Comparison of ENCODE assay signal across 18 cellular contexts in the genomic region with DNA sequence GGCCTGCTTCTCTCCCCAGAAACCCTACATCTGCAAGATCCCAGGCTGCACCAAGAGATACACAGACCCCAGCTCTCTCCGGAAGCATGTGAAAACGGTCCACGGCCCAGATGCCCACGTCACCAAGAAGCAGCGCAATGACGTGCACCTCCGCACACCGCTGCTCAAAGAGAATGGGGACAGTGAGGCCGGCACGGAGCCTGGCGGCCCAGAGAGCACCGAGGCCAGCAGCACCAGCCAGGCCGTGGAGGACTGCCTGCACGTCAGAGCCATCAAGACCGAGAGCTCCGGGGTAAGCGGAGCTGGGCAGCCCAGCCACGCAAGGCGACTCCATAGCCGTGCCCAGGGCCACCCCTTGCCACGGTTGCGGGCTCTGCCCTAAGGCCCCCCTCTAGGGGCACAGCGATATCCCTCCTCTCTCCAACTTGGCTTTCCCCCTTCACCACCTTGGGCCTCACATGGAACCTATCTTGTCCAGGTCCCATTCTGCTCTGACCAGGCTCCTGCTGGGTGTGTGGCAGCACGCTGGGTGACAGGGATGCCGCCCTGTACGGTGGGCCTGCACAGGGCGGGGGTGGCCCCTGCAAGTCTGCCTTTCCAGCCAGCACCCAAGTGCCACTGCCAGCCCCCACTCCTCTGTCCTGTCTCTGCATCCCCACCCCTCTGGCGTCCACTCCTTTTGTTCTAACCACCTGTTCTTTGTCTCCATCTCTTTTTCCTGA.
"Had no signal": no experiment of that assay in that cellular context is flagged by ENCODE, and none has a peak within 500 bp of the region (broad histone marks: within the 10 kb centered on the region; RNA-seq: fewer than 3 reads in every experiment).

No MANE protein-coding gene starts in this region.

- H3K4me3 ChIP-seq: dorsolateral prefrontal cortex, heart right ventricle, psoas muscle, skin epidermis, suprapubic skin, thyroid gland, vagina had no signal

- H3K27me3 ChIP-seq: dorsolateral prefrontal cortex, heart right ventricle, suprapubic skin, thyroid gland, vagina had no signal

- FAIRE-seq: frontal cortex, islet of Langerhans had no signal

- DNase-seq: cortex of kidney; effector CD8-positive, alpha-beta T cell; heart right ventricle; hypothalamus; kidney glomerular epithelial cell; occipital lobe; psoas muscle; retina; stimulated activated CD4-positive, alpha-beta T cell treated with anti-CD3 and anti-CD28 coated beads, Interleukin-12 subunit alpha, Interleukin-12 subunit beta, amount 100 ng/mL, for 4 hours; stimulated activated naive CD4-positive, alpha-beta T cell; thyroid gland had no signal

- H3K27ac ChIP-seq: dorsolateral prefrontal cortex, heart right ventricle, parathyroid adenoma, psoas muscle, skin epidermis, suprapubic skin, thyroid gland, vagina had no signal

- H3K36me3 ChIP-seq: thyroid gland had no signal

- H3K9me3 ChIP-seq: psoas muscle, suprapubic skin, thyroid gland, vagina had no signal

- H3K4me1 ChIP-seq: heart right ventricle, parathyroid adenoma, psoas muscle, suprapubic skin, thyroid gland, vagina had no signal
